1 cellular context compared by ENCODE assay signal in the genomic region with DNA sequence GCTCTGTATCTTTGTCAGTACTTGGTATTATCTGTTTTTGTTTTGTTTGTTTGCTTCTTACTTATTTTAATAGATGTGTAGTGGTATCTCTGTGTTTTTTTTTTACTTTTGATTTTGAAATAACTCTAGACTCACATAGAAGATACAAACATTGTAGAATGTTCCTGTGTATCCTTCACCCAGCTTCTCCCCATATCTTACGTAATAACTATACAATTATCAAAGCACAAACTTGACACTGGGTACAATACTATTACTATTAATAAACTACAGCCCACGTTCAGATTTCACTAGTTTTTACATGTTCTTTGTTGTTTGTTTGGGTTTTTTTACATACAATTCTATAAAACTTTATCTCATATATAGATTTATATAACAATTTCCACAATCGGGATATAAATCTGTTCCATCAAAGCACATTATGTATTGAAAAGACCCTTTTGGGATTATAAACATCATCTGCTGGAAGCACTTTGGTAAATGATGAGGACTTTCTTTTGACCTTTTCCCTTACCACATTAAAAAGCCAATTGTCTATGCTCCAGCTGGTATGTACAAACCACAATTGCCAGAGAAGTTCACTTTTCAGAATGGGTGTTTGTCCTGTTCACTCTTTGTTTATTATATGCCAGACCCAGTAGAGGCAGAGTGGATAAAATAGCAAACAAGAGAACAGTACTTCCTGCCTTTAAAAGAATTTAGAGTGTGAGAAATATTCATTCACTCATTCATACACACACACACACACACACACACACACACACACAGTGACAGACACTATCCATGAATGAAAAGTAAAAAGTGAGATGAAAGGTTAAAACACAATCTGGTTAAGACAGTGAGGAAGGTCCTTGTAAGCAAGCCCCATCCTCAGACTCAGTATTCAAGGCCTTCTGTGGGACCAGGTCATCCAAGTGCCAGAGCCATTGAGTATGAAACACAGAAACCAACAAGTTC.
TF ChIP-seq lines count a peak whose summit lies in the region.

No MANE protein-coding gene starts in this region.

TF ChIP-seq in HepG2, 621 proteins besides CTCF, POLR2A, EP300 and RAD21 (continued from another document):
- TF ChIP-seq, protein P1, sequence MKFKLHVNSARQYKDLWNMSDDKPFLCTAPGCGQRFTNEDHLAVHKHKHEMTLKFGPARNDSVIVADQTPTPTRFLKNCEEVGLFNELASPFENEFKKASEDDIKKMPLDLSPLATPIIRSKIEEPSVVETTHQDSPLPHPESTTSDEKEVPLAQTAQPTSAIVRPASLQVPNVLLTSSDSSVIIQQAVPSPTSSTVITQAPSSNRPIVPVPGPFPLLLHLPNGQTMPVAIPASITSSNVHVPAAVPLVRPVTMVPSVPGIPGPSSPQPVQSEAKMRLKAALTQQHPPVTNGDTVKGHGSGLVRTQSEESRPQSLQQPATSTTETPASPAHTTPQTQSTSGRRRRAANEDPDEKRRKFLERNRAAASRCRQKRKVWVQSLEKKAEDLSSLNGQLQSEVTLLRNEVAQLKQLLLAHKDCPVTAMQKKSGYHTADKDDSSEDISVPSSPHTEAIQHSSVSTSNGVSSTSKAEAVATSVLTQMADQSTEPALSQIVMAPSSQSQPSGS (CRISPR knock-in tag; IDR thresholded peaks at IDR 0.05) = no peak
- no peak for TF ChIP-seq DR1 (CRISPR knock-in tag; IDR thresholded peaks at IDR 0.05)
TF ChIP-seq in HepG2: peak in this region for 3.
